20 cellular contexts compared by ENCODE assay signal in genomic region chr15:66881173-66881905, GRCh38.
DNase-seq lines count a peak whose midpoint lies in the region; ATAC-seq and TF ChIP-seq lines count a peak whose summit lies in the region.
"Had no signal": no experiment of that assay in that cellular context is flagged by ENCODE, and none has a peak within 500 bp of the region (broad histone marks: within the 10 kb centered on the region; RNA-seq: fewer than 3 reads in every experiment).

No MANE protein-coding gene starts in this region.

- POLR2A ChIA-PET in activated naive CD8-positive, alpha-beta T cell treated with anti-CD3 and anti-CD28 coated beads, Interleukin-2, amount 10 ng/mL, durations not matched to agents 7 days and 5 days (lab: Charles Lee), result no interaction called here

- H2BK120ac ChIP-seq in neuronal stem cell (ENCODE audit: low read depth, low read length), result no peak overlapping the region

- no peak overlapping the region for H3K4me3 ChIP-seq in neuronal stem cell (ENCODE audit: low read length in 2 of 2)
- H3K4me3 ChIP-seq: body of pancreas, gastrocnemius medialis, MG63 had no signal

- no peak overlapping the region for H3K27ac ChIP-seq in neuronal stem cell (replicated peaks; ENCODE audit: low read length)

- H2AFZ ChIP-seq in neuronal stem cell (ENCODE audit: low read length), result no peak overlapping the region

- H2BK12ac ChIP-seq in neuronal stem cell (ENCODE audit: low read length), result peak overlapping the region; percentile 42

- peak; percentile 10 for DNase-seq in activated naive CD8-positive, alpha-beta T cell treated with anti-CD3 and anti-CD28 coated beads, Interleukin-2, amount 10 ng/mL, durations not matched to agents 7 days and 5 days
- no peak for DNase-seq in activated naive CD8-positive, alpha-beta T cell treated with anti-CD3 and anti-CD28 coated beads for 36 hours
- DNase-seq in neuronal stem cell (ENCODE audit: low spot score), result no peak
- DNase-seq in ureter (ENCODE audit: low spot score), result peak; percentile 34
- DNase-seq in SW480 (ENCODE audit: low spot score), result no peak
- DNase-seq in activated CD4-positive, alpha-beta T cell treated with anti-CD3 and anti-CD28 coated beads, Interleukin-2, amount 50 U/mL, for 4 hours, result no peak
- DNase-seq in EL, result no peak
- DNase-seq: activated CD4-positive, alpha-beta T cell treated with anti-CD3 and anti-CD28 coated beads for 48 hours; activated naive CD4-positive, alpha-beta T cell treated with anti-CD3 and anti-CD28 coated beads, Interleukin-2, amount 50 U/mL, for 16 hours; activated T-cell treated with anti-CD3 and anti-CD28 coated beads, Interleukin-2, amount 50 U/mL, for 24 hours; body of pancreas; CD4-positive, CD25-positive, alpha-beta regulatory T cell; DMS79; gastrocnemius medialis; NCI-H1436 treated with DMSO at 0.1 percent for 48 hours; NCI-H748 treated with DMSO at 0.1 percent for 48 hours; stimulated activated CD4-positive, alpha-beta T cell treated with anti-CD3 and anti-CD28 coated beads, Interleukin-2, amount 100 ng/mL, for 24 hours; T1000 had no signal

- no peak for ATAC-seq in activated naive CD8-positive, alpha-beta T cell treated with anti-CD3 and anti-CD28 coated beads, Interleukin-2, amount 10 ng/mL, durations not matched to agents 7 days and 5 days (ENCODE audit: low read depth)
- ATAC-seq: body of pancreas, gastrocnemius medialis had no signal

- no peak overlapping the region for H3K14ac ChIP-seq in neuronal stem cell (ENCODE audit: low read length)

- peaks cover 0 to 7% of the 10 kb centered on the region in 2 donors for H3K9me3 ChIP-seq in neuronal stem cell (replicated peaks in 1 of 2; ENCODE audit: control insufficient read depth in 2 of 2, insufficient read depth in 1 of 2, low read depth in 1 of 2, low read length in 2 of 2)
- H3K9me3 ChIP-seq: body of pancreas, gastrocnemius medialis had no signal

- peaks cover 7 to 25% of the 10 kb centered on the region in 2 donors for H3K4me1 ChIP-seq in neuronal stem cell (ENCODE audit: control insufficient read depth in 2 of 2, insufficient read depth in 1 of 2, low read depth in 1 of 2, low read length in 2 of 2)

- no peak overlapping the region for H3K27ac Mint-ChIP-seq in activated naive CD8-positive, alpha-beta T cell treated with anti-CD3 and anti-CD28 coated beads, Interleukin-2, amount 10 ng/mL, durations not matched to agents 7 days and 5 days
- H3K27ac Mint-ChIP-seq in activated naive CD8-positive, alpha-beta T cell treated with anti-CD3 and anti-CD28 coated beads for 36 hours, result no peak overlapping the region
- H3K27ac Mint-ChIP-seq in brain, result peak overlapping the region in 3 of 5 experiments; percentile 26 to 87 (median 50)
- H3K27ac Mint-ChIP-seq: activated T-cell treated with anti-CD3 and anti-CD28 coated beads, Interleukin-2, amount 50 U/mL, for 24 hours; CD4-positive, CD25-positive, alpha-beta regulatory T cell had no signal

- no peaks in the 10 kb centered on the region for H3K79me1 ChIP-seq in neuronal stem cell (ENCODE audit: low read depth, low read length)

- TF ChIP-seq CTCF in brain (conservative IDR thresholded peaks at IDR 0.05), result no peak

- no peak overlapping the region for H4K8ac ChIP-seq in neuronal stem cell (ENCODE audit: low read depth, low read length)

- no peaks in the 10 kb centered on the region for H3K36me3 ChIP-seq in neuronal stem cell (replicated peaks in 1 of 2; ENCODE audit: control insufficient read depth in 2 of 2, insufficient read depth in 2 of 2, low read length in 2 of 2)
- H3K36me3 ChIP-seq: gastrocnemius medialis had no signal

- no peaks in the 10 kb centered on the region for H3K9me3 Mint-ChIP-seq in activated naive CD8-positive, alpha-beta T cell treated with anti-CD3 and anti-CD28 coated beads, Interleukin-2, amount 10 ng/mL, durations not matched to agents 7 days and 5 days
- no peaks in the 10 kb centered on the region for H3K9me3 Mint-ChIP-seq in activated naive CD8-positive, alpha-beta T cell treated with anti-CD3 and anti-CD28 coated beads for 36 hours
- peaks cover 0 to 2% (median 0%) of the 10 kb centered on the region in 5 experiments for H3K9me3 Mint-ChIP-seq in brain
- H3K9me3 Mint-ChIP-seq: activated T-cell treated with anti-CD3 and anti-CD28 coated beads, Interleukin-2, amount 50 U/mL, for 24 hours had no signal

- H3K9ac ChIP-seq in neuronal stem cell (ENCODE audit: low read depth, low read length, poor library complexity), result no peak overlapping the region

- H2BK15ac ChIP-seq in neuronal stem cell (ENCODE audit: low read length), result peak overlapping the region; percentile 81

- peak overlapping the region; percentile 19 for H3K23ac ChIP-seq in neuronal stem cell (ENCODE audit: low read depth, low read length, poor library complexity)

- no peak overlapping the region for H4K91ac ChIP-seq in neuronal stem cell (ENCODE audit: low read depth, low read length, poor library complexity)

- H3K18ac ChIP-seq in neuronal stem cell (ENCODE audit: low read length), result peak overlapping the region; percentile 20

- peaks cover 0 to 4% (median 0%) of the 10 kb centered on the region in 3 experiments for H3K27me3 ChIP-seq in neuronal stem cell (ENCODE audit: control insufficient read depth in 3 of 3, insufficient read depth in 3 of 3, low read depth in 1 of 3, low read length in 3 of 3)
- H3K27me3 ChIP-seq: body of pancreas, gastrocnemius medialis, MG63 had no signal

- no peaks in the 10 kb centered on the region for H3K36me3 Mint-ChIP-seq in activated naive CD8-positive, alpha-beta T cell treated with anti-CD3 and anti-CD28 coated beads, Interleukin-2, amount 10 ng/mL, durations not matched to agents 7 days and 5 days
- H3K36me3 Mint-ChIP-seq in activated naive CD8-positive, alpha-beta T cell treated with anti-CD3 and anti-CD28 coated beads for 36 hours, result no peaks in the 10 kb centered on the region
- H3K36me3 Mint-ChIP-seq in brain, result no peaks in the 10 kb centered on the region
- H3K36me3 Mint-ChIP-seq: CD4-positive, CD25-positive, alpha-beta regulatory T cell had no signal

- no peaks in the 10 kb centered on the region for H3K4me1 Mint-ChIP-seq in activated naive CD8-positive, alpha-beta T cell treated with anti-CD3 and anti-CD28 coated beads, Interleukin-2, amount 10 ng/mL, durations not matched to agents 7 days and 5 days
- no peaks in the 10 kb centered on the region for H3K4me1 Mint-ChIP-seq in activated naive CD8-positive, alpha-beta T cell treated with anti-CD3 and anti-CD28 coated beads for 36 hours
- H3K4me1 Mint-ChIP-seq in brain, result peaks cover 50% of the 10 kb centered on the region
- H3K4me1 Mint-ChIP-seq: CD4-positive, CD25-positive, alpha-beta regulatory T cell had no signal

- peak overlapping the region; percentile 20 for H2AK5ac ChIP-seq in neuronal stem cell (ENCODE audit: low read depth, low read length)

- WGBS in neuronal stem cell (ENCODE audit: extremely low coverage in 2 of 2, insufficient read length in 2 of 2, insufficient replicate concordance in 1 of 2), 2 donors, result no CpG with 5 or more reads among the region's 12 CpGs

- H3K4me3 Mint-ChIP-seq in activated naive CD8-positive, alpha-beta T cell treated with anti-CD3 and anti-CD28 coated beads, Interleukin-2, amount 10 ng/mL, durations not matched to agents 7 days and 5 days, result no peak overlapping the region
- no peak overlapping the region for H3K4me3 Mint-ChIP-seq in activated naive CD8-positive, alpha-beta T cell treated with anti-CD3 and anti-CD28 coated beads for 36 hours
- peak overlapping the region in 1 of 5 experiments; percentile 20 for H3K4me3 Mint-ChIP-seq in brain
- H3K4me3 Mint-ChIP-seq: activated T-cell treated with anti-CD3 and anti-CD28 coated beads, Interleukin-2, amount 50 U/mL, for 24 hours had no signal

- H3K4me2 ChIP-seq in neuronal stem cell (ENCODE audit: insufficient read depth, low read length, poor library complexity, severe bottlenecking), result no peak overlapping the region

- peak overlapping the region; percentile 87 for H2BK5ac ChIP-seq in neuronal stem cell (ENCODE audit: low read length)

- peaks cover 8% of the 10 kb centered on the region for H3K27me3 Mint-ChIP-seq in activated naive CD8-positive, alpha-beta T cell treated with anti-CD3 and anti-CD28 coated beads, Interleukin-2, amount 10 ng/mL, durations not matched to agents 7 days and 5 days
- H3K27me3 Mint-ChIP-seq in activated naive CD8-positive, alpha-beta T cell treated with anti-CD3 and anti-CD28 coated beads for 36 hours, result no peaks in the 10 kb centered on the region
- peaks cover 4% of the 10 kb centered on the region for H3K27me3 Mint-ChIP-seq in brain

- H3K4ac ChIP-seq in neuronal stem cell (ENCODE audit: low read length), result peak overlapping the region; percentile 10

Comparison
In these comparisons a context has a peak if more than half of its experiments do, and no peak if none do; other contexts are left out.
1. DNase-seq: peak in activated naive CD8-positive, alpha-beta T cell treated with anti-CD3 and anti-CD28 coated beads, Interleukin-2, amount 10 ng/mL, durations not matched to agents 7 days and 5 days (single experiment) and ureter (single experiment); none in activated naive CD8-positive, alpha-beta T cell treated with anti-CD3 and anti-CD28 coated beads for 36 hours (single experiment), neuronal stem cell (single experiment), SW480 (single experiment), activated CD4-positive, alpha-beta T cell treated with anti-CD3 and anti-CD28 coated beads, Interleukin-2, amount 50 U/mL, for 4 hours (0 of 2) and EL (single experiment).
2. H3K27ac Mint-ChIP-seq: peak in brain (3 of 5); none in activated naive CD8-positive, alpha-beta T cell treated with anti-CD3 and anti-CD28 coated beads, Interleukin-2, amount 10 ng/mL, durations not matched to agents 7 days and 5 days (single experiment) and activated naive CD8-positive, alpha-beta T cell treated with anti-CD3 and anti-CD28 coated beads for 36 hours (single experiment).